Comparison of ENCODE assay signal across 9 cellular contexts in the genomic region with DNA sequence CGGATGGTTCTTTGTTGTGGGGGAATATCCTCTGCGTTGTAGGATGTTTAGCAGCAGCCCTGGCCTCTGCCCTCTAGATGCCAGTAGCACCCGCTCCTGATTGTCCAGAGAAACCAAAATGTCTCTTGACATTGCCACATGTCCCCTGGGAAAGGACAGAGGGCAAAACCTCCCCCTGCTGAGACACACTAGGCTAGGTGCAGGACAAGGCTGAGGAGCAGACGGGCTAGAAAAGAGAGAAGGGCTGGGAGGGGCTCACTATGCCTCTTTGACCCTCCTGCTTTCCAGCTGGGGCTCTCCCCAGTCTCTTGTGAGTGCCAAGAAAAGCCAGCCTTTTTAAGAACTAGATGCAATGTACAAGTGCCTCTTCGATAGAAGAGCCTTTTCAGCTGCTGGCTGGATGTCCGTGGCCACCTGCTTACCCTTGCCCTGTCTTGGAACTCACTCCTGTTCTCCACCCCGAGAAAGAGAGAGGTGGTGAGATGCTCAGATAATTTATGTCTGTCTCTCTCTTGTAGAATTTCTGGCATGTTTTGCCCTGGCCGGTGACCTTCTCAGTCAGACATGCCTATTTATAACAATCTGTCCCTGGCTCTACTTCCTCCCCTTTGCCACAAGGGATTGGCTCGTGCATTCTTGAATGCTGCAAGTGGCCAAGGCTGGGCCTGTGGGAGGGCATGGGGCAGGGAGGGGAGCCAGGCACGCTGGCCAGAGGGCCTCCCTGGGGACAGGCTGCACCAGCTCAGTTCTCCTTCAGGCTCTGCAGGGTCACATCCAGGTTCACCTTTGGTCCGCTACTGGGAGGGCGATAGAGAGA.
DNase-seq lines count a peak whose midpoint lies in the region; ATAC-seq and TF ChIP-seq lines count a peak whose summit lies in the region.
"Had no signal": no experiment of that assay in that cellular context is flagged by ENCODE, and none has a peak within 500 bp of the region (broad histone marks: within the 10 kb centered on the region; RNA-seq: fewer than 3 reads in every experiment).

No MANE protein-coding gene starts in this region.

- POLR2A ChIA-PET in CD4-positive, alpha-beta T cell (lab: Charles Lee): no interaction called here

- peaks cover 60% of the 10 kb centered on the region for H3K27me3 Mint-ChIP-seq in osteocyte (ENCODE audit: unreplicated experiment)
- H3K27me3 Mint-ChIP-seq in CD4-positive, alpha-beta T cell: no peaks in the 10 kb centered on the region

- peak overlapping the region; percentile 4 for H3K4me3 Mint-ChIP-seq in osteocyte (ENCODE audit: unreplicated experiment)
- H3K4me3 Mint-ChIP-seq in CD4-positive, alpha-beta T cell: no peak overlapping the region

- H3K36me3 Mint-ChIP-seq in osteocyte (ENCODE audit: unreplicated experiment): no peaks in the 10 kb centered on the region
- no peaks in the 10 kb centered on the region for H3K36me3 Mint-ChIP-seq in CD4-positive, alpha-beta T cell (ENCODE audit: low read depth)

- DNase-seq in NCI-H1105 (lab: John Stamatoyannopoulos, UW): peak; percentile 27
- DNase-seq in fibroblast of gingiva (ENCODE audit: low read depth): peak; percentile 15
- no peak for DNase-seq in osteocyte (ENCODE audit: extremely low spot score, unreplicated experiment)
- no peak for DNase-seq in stimulated activated CD4-positive, alpha-beta T cell treated with anti-CD3 and anti-CD28 coated beads, Interleukin-4, amount 100 ng/mL, for 4 hours
- DNase-seq in CD4-positive, alpha-beta T cell: no peak
- DNase-seq in NCI-H1436 treated with DMSO at 0.1 percent for 48 hours (lab: John Stamatoyannopoulos, UW): no peak
- DNase-seq: stimulated activated CD4-positive, alpha-beta T cell treated with anti-CD3 and anti-CD28 coated beads, Interleukin-4, amount 100 ng/mL, for 1 hour had no signal

- H3K27ac ChIP-seq in C4-2B: peak overlapping the region; percentile 97
- no peak overlapping the region for H3K27ac ChIP-seq in CD4-positive, alpha-beta T cell (ENCODE audit: low read depth, low read length)

- H3K4me1 Mint-ChIP-seq in osteocyte (ENCODE audit: unreplicated experiment): peaks cover 20% of the 10 kb centered on the region
- H3K4me1 Mint-ChIP-seq in CD4-positive, alpha-beta T cell (ENCODE audit: low read depth): peaks cover 14% of the 10 kb centered on the region

- no peak; the same call in 1 of the 2 replicates for TF ChIP-seq CTCF in C4-2B (conservative IDR thresholded peaks at IDR 0.05)
- no peak for TF ChIP-seq CTCF in osteocyte (IDR thresholded peaks at IDR 0.05)
- TF ChIP-seq CTCF in CD4-positive, alpha-beta T cell (IDR thresholded peaks at IDR 0.05): no peak

- intact Hi-C loops in CD4-positive, alpha-beta T cell (cut with DNase I, micrococcal nuclease): no loop called here

- no peaks in the 10 kb centered on the region for H3K27me3 ChIP-seq in CD4-positive, alpha-beta T cell (ENCODE audit: control insufficient read depth, insufficient read depth, low read length)

- no peaks in the 10 kb centered on the region for H3K9me3 ChIP-seq in CD4-positive, alpha-beta T cell (ENCODE audit: control insufficient read depth, low read length)

- CTCF ChIA-PET in CD4-positive, alpha-beta T cell (lab: Charles Lee): no interaction called here

- no peak for ATAC-seq in CD4-positive, alpha-beta T cell (ENCODE audit: poor library complexity)
- ATAC-seq in GM18909 (IDR thresholded peaks at IDR 0.05; ENCODE audit: poor library complexity, unreplicated experiment): no peak

- peak overlapping the region; percentile 20 for H3K27ac Mint-ChIP-seq in osteocyte (ENCODE audit: unreplicated experiment)
- H3K27ac Mint-ChIP-seq in CD4-positive, alpha-beta T cell: no peak overlapping the region

- H3K9me3 Mint-ChIP-seq in osteocyte (ENCODE audit: unreplicated experiment): no peaks in the 10 kb centered on the region
- H3K9me3 Mint-ChIP-seq in CD4-positive, alpha-beta T cell: no peaks in the 10 kb centered on the region

Comparison
In these comparisons a context has a peak if more than half of its experiments do, and no peak if none do; other contexts are left out.
1. DNase-seq: peak in NCI-H1105 (single experiment) and fibroblast of gingiva (single experiment); none in osteocyte (single experiment), stimulated activated CD4-positive, alpha-beta T cell treated with anti-CD3 and anti-CD28 coated beads, Interleukin-4, amount 100 ng/mL, for 4 hours (0 of 2), CD4-positive, alpha-beta T cell (0 of 10) and NCI-H1436 treated with DMSO at 0.1 percent for 48 hours (single experiment).